ENCODE assay signal across 8 cellular contexts in genomic region chr13:110705356-110705825, GRCh38. TPM values are rescaled to one million over a fixed set of nuclear protein-coding genes. Genes with fewer than 3 reads are reported as not detected.
A peak's percentile ranks its signal among the peaks of the same experiment; 100 is the strongest.
DNase-seq lines count a peak whose midpoint lies in the region; ATAC-seq, FAIRE-seq and TF ChIP-seq lines count a peak whose summit lies in the region.

No MANE protein-coding gene starts in this region.

- CTCF ChIA-PET in K562 (lab: Yijun Ruan, JAX; ENCODE audit: low intra/inter-chr PET ratio): no interaction called here

- peak overlapping the region; percentile 90 to 94 for H3K18ac ChIP-seq in mesenchymal stem cell (ENCODE audit: low read depth in 1 of 2, low read length in 2 of 2)

- H3K4me3 ChIP-seq in right atrium auricular region: peak overlapping the region; percentile 58 to 68
- peak overlapping the region; percentile 84 for H3K4me3 ChIP-seq in K562
- peak overlapping the region; percentile 80 to 90 for H3K4me3 ChIP-seq in mesenchymal stem cell (ENCODE audit: insufficient read depth in 1 of 2, low read depth in 1 of 2, low read length in 2 of 2)
- H3K4me3 ChIP-seq in vagina: peak overlapping the region; percentile 72 to 95

- no peaks in the 10 kb centered on the region for H3K27me3 ChIP-seq in right atrium auricular region
- no peaks in the 10 kb centered on the region for H3K27me3 ChIP-seq in K562 (ENCODE audit: control insufficient read depth in 2 of 2, insufficient read depth in 2 of 2, low read length in 2 of 2)
- H3K27me3 ChIP-seq in mesenchymal stem cell (ENCODE audit: control insufficient read depth in 1 of 2, insufficient read depth in 1 of 2, low read length in 2 of 2): no peaks in the 10 kb centered on the region
- H3K27me3 ChIP-seq in vagina: no peaks in the 10 kb centered on the region

- no peak for DNase-seq in right atrium auricular region (ENCODE audit: low spot score)
- DNase-seq in left ventricle myocardium superior: no peak
- DNase-seq in K562 (ENCODE audit: extremely low read depth in 1 of 4, low spot score in 3 of 4): no peak
- DNase-seq in mesenchymal stem cell: no peak
- no peak for DNase-seq in vagina (ENCODE audit: extremely low spot score in 2 of 2)
- DNase-seq in amygdala (lab: John Stamatoyannopoulos, UW): no peak
- no peak for DNase-seq in NCI-H128 (lab: John Stamatoyannopoulos, UW; ENCODE audit: unreplicated experiment)

- TF ChIP-seq POLR2A in K562 (conservative IDR thresholded peaks at IDR 0.05) (no peak), vagina (IDR thresholded peaks at IDR 0.05) (no peak)

- H3K4me2 ChIP-seq in K562 (ENCODE audit: insufficient read depth, low read length) (peak overlapping the region; percentile 73), mesenchymal stem cell (ENCODE audit: low read length, poor library complexity, severe bottlenecking) (peak overlapping the region; percentile 87)

- peak overlapping the region in 1 of 2 experiments; percentile 91 for H3K23ac ChIP-seq in mesenchymal stem cell (ENCODE audit: low read length in 2 of 2)

- H3K4me1 ChIP-seq in right atrium auricular region (peaks cover 0 to 30% of the 10 kb centered on the region in 2 donors), K562 (replicated peaks in 1 of 2; ENCODE audit: control insufficient read depth in 2 of 2, insufficient read depth in 2 of 2, low read length in 2 of 2) (peaks cover 13 to 27% of the 10 kb centered on the region in 2 experiments; a peak in 4 of 5 replicates), mesenchymal stem cell (ENCODE audit: control insufficient read depth, insufficient read depth, low read depth, low read length) (peaks cover 20% of the 10 kb centered on the region), vagina (peaks cover 41% of the 10 kb centered on the region)

- peak overlapping the region; percentile 92 for H4K8ac ChIP-seq in mesenchymal stem cell (ENCODE audit: low read length)

- H3K9me1 ChIP-seq in K562 (ENCODE audit: control insufficient read depth, insufficient read depth, low read length): peaks cover 3% of the 10 kb centered on the region

- peak overlapping the region; percentile 68 to 79 for H3K27ac ChIP-seq in right atrium auricular region
- H3K27ac ChIP-seq in K562 (ENCODE audit: extremely low read depth, low read depth, low read length): peak overlapping the region; percentile 78
- peak overlapping the region; percentile 88 for H3K27ac ChIP-seq in mesenchymal stem cell (ENCODE audit: low read length, poor library complexity, severe bottlenecking)
- H3K27ac ChIP-seq in vagina: peak overlapping the region; percentile 65

- H3K79me1 ChIP-seq in mesenchymal stem cell (replicated peaks; ENCODE audit: low read length, poor library complexity, severe bottlenecking): peaks cover 20% of the 10 kb centered on the region

- TF ChIP-seq CTCF in right atrium auricular region (IDR thresholded peaks at IDR 0.05) (no peak), K562 (IDR thresholded peaks at IDR 0.05 in 2 of 3, conservative IDR thresholded peaks at IDR 0.05 in 1 of 3; ENCODE audit: insufficient read depth in 2 of 3, low read depth in 1 of 3, low read length in 3 of 3) (no peak), vagina (IDR thresholded peaks at IDR 0.05) (no peak)

- no peaks in the 10 kb centered on the region for H3K9me3 ChIP-seq in right atrium auricular region
- no peaks in the 10 kb centered on the region for H3K9me3 ChIP-seq in K562 (replicated peaks; ENCODE audit: control insufficient read depth, insufficient read depth, low read depth, low read length)
- no peaks in the 10 kb centered on the region for H3K9me3 ChIP-seq in mesenchymal stem cell (ENCODE audit: control insufficient read depth, low read length)
- H3K9me3 ChIP-seq in vagina: no peaks in the 10 kb centered on the region

- H2AFZ ChIP-seq in K562 (ENCODE audit: low read depth, low read length) (peak overlapping the region; percentile 67; the same call in 1 of the 2 replicates), mesenchymal stem cell (ENCODE audit: low read depth, low read length) (peak overlapping the region; percentile 74)

- TSS peak; percentile 62 for BruUV-seq in K562 (replicated peaks; lab: Mats Ljungman, UMichigan)

- H4K20me1 ChIP-seq in K562 (replicated peaks; ENCODE audit: control insufficient read depth, insufficient read depth, low read length): no peaks in the 10 kb centered on the region

- H3K14ac ChIP-seq in mesenchymal stem cell (ENCODE audit: low read length in 2 of 2): peak overlapping the region in 1 of 2 experiments; percentile 97

- in situ Hi-C loops in K562 (cut with MboI): no loop called here

- H3K79me2 ChIP-seq in K562 (ENCODE audit: control insufficient read depth, insufficient read depth, low read length): peaks cover 28% of the 10 kb centered on the region

- H2BK15ac ChIP-seq in mesenchymal stem cell (ENCODE audit: low read depth, poor library complexity, severe bottlenecking): peak overlapping the region; percentile 76

- peak overlapping the region; percentile 46 for H2BK5ac ChIP-seq in mesenchymal stem cell (ENCODE audit: low read depth, low read length, poor library complexity, severe bottlenecking)

- peak overlapping the region; percentile 14 for H4K91ac ChIP-seq in mesenchymal stem cell (ENCODE audit: low read length)

- no peak overlapping the region for H2AK5ac ChIP-seq in mesenchymal stem cell (ENCODE audit: low read length, severe bottlenecking)

- peak; percentile 59 for FAIRE-seq in K562 (lab: Jason Lieb, UNC)

- H3K9ac ChIP-seq in K562 (ENCODE audit: insufficient read depth in 1 of 2, low read depth in 2 of 2, low read length in 2 of 2) (peak overlapping the region; percentile 76 to 94), mesenchymal stem cell (ENCODE audit: low read length) (peak overlapping the region; percentile 96)

- POLR2A ChIA-PET in K562 (lab: Yijun Ruan, JAX): no interaction called here

- TF ChIP-seq EP300 in K562 (IDR thresholded peaks at IDR 0.05; ENCODE audit: low read length): no peak

- TF ChIP-seq RAD21 in K562 (CRISPR knock-in tag; conservative IDR thresholded peaks at IDR 0.05 in 1 of 2, IDR thresholded peaks at IDR 0.05 in 1 of 2): no peak

- H3K4ac ChIP-seq in mesenchymal stem cell (ENCODE audit: low read depth in 1 of 2, low read length in 2 of 2): peak overlapping the region; percentile 75 to 97

- intact Hi-C loops in left ventricle myocardium superior (cut with micrococcal nuclease) (no loop called here), K562 (cut with micrococcal nuclease) (no loop called here), vagina (cut with DNase I) (loop anchor here (10.0 kb wide), 1 partner anchor 109 kb away; no protein-coding TSS in a partner anchor)

- WGBS in K562 (ENCODE audit: insufficient coverage, low coverage, missing lambda C conversion rate): 1% methylated on average over 6 of the region's 12 CpGs
- WGBS in mesenchymal stem cell: 6% methylated on average over 9 of the region's 12 CpGs

- H2BK120ac ChIP-seq in mesenchymal stem cell (ENCODE audit: low read depth, low read length): peak overlapping the region; percentile 46

- ATAC-seq in left ventricle myocardium superior (no peak), K562 (no peak), HG02938 (IDR thresholded peaks at IDR 0.05; ENCODE audit: unreplicated experiment) (no peak)

- H2BK12ac ChIP-seq in mesenchymal stem cell (ENCODE audit: low read length in 2 of 2): peak overlapping the region in 1 of 2 experiments; percentile 42

- H3K36me3 ChIP-seq in right atrium auricular region: peaks cover 6% of the 10 kb centered on the region
- peaks cover 33% of the 10 kb centered on the region; the same call in 1 of the 3 replicates for H3K36me3 ChIP-seq in K562 (ENCODE audit: control insufficient read depth, insufficient read depth, low read length)
- peaks cover 10 to 39% of the 10 kb centered on the region in 2 experiments for H3K36me3 ChIP-seq in mesenchymal stem cell (ENCODE audit: control insufficient read depth in 1 of 2, insufficient read depth in 2 of 2, low read depth in 1 of 2, low read length in 2 of 2)
- H3K36me3 ChIP-seq in vagina: peaks cover 0 to 18% of the 10 kb centered on the region in 2 donors

RNA-seq across cellular contexts. Expression of gene CARS2, which starts 0.5 kb away (rescaled TPM):
- total RNA-seq in right atrium auricular region (10 to 100 TPM; 28.5 to 30.7 TPM), left ventricle myocardium superior (54.5 TPM), K562 (2014; rRNA removed) (37.4 and 42.9 TPM in 2 replicates), K562 (2014; rRNA removed; fragmentation: Illumina TruSeq; extraction: Trizol) (18.2 and 20.3 TPM in 2 replicates), K562 (2015; rRNA removed; fragmentation: Illumina TruSeq; extraction: Trizol) (32.7 and 34.5 TPM in 2 replicates), K562 (2021) (29.9 and 30.5 TPM in 2 replicates), vagina (65.1 TPM)
- 95.3 and 139 TPM in 2 replicates for total RNA-seq in K562 (2011; cell fraction: chromatin; rRNA removed; ENCODE audit: low replicate concordance)
- total RNA-seq in K562 (2011; cell fraction: nucleolus; rRNA removed): 74.1 and 84.2 TPM in 2 replicates
- 62.0 and 69.0 TPM in 2 replicates for total RNA-seq in K562 (2011; cell fraction: nucleoplasm; rRNA removed)
- polyA plus RNA-seq in K562 (2011; rRNA removed) (31.6 and 32.9 TPM in 2 replicates), K562 (2014; fragmentation: Illumina TruSeq; extraction: Trizol) (17.1 and 21.6 TPM in 2 replicates), K562 (2014; fragmentation: Nextera tagmentation; extraction: Ambion mirVana) (1 to 10 TPM; 1.7 TPM), K562 (2014; rRNA removed) (35.4 and 50.3 TPM in 2 replicates)
- 19.0 and 23.8 TPM in 2 replicates for polyA plus RNA-seq in K562 (2011; cell fraction: cytosol; rRNA removed)
- 147 and 176 TPM in 2 replicates for polyA plus RNA-seq in K562 (2011; cell fraction: nucleus; rRNA removed)
- polyA plus RNA-seq in K562 (2012): 29.2 and 39.4 TPM in 2 replicates
- 23.7 and 24.5 TPM in 2 replicates for polyA minus RNA-seq in K562 (2011; rRNA and poly(A)+ RNA removed)
- 15.0 and 15.7 TPM in 2 replicates for polyA minus RNA-seq in K562 (2011; cell fraction: cytosol; rRNA and poly(A)+ RNA removed)
- 38.0 and 49.2 TPM in 2 replicates for polyA minus RNA-seq in K562 (2011; cell fraction: nucleus; rRNA and poly(A)+ RNA removed)
- polyA plus RNA-seq in mesenchymal stem cell (2013, experiment 1 of 2): 49.5 TPM
- polyA plus RNA-seq in mesenchymal stem cell (2013, experiment 2 of 2): 46.4 TPM

RNA-seq across cellular contexts. Expression of gene ING1, which starts 8.1 kb away (rescaled TPM):
- total RNA-seq in right atrium auricular region: 1 to 10 TPM; 8.2 to 9.0 TPM
- total RNA-seq in left ventricle myocardium superior: 7.7 TPM
- 8.3 and 11.8 TPM in 2 replicates for total RNA-seq in K562 (2011; cell fraction: chromatin; rRNA removed; ENCODE audit: low replicate concordance)
- 14.5 and 21.3 TPM in 2 replicates for total RNA-seq in K562 (2011; cell fraction: nucleolus; rRNA removed)
- total RNA-seq in K562 (2011; cell fraction: nucleoplasm; rRNA removed): 10.2 and 11.3 TPM in 2 replicates
- 19.2 and 20.1 TPM in 2 replicates for total RNA-seq in K562 (2014; rRNA removed)
- total RNA-seq in K562 (2014; rRNA removed; fragmentation: Illumina TruSeq; extraction: Trizol): 3.9 and 4.2 TPM in 2 replicates
- total RNA-seq in K562 (2015; rRNA removed; fragmentation: Illumina TruSeq; extraction: Trizol): 8.2 and 9.1 TPM in 2 replicates
- total RNA-seq in K562 (2021): 14.0 and 14.3 TPM in 2 replicates
- 9.6 and 9.7 TPM in 2 replicates for polyA plus RNA-seq in K562 (2011; rRNA removed)
- polyA plus RNA-seq in K562 (2011; cell fraction: cytosol; rRNA removed): 14.2 and 24.3 TPM in 2 replicates
- polyA plus RNA-seq in K562 (2011; cell fraction: nucleus; rRNA removed): 11.6 and 21.2 TPM in 2 replicates
- polyA plus RNA-seq in K562 (2012): 11.0 and 14.4 TPM in 2 replicates
- polyA plus RNA-seq in K562 (2014; fragmentation: Illumina TruSeq; extraction: Trizol): 7.5 and 9.8 TPM in 2 replicates
- 1 to 10 TPM; 1.0 to 1.1 TPM for polyA plus RNA-seq in K562 (2014; fragmentation: Nextera tagmentation; extraction: Ambion mirVana)
- polyA plus RNA-seq in K562 (2014; rRNA removed): 16.2 and 16.4 TPM in 2 replicates
- 6.4 and 7.7 TPM in 2 replicates for polyA minus RNA-seq in K562 (2011; rRNA and poly(A)+ RNA removed)
- 14.8 and 19.7 TPM in 2 replicates for polyA minus RNA-seq in K562 (2011; cell fraction: cytosol; rRNA and poly(A)+ RNA removed)
- polyA minus RNA-seq in K562 (2011; cell fraction: nucleus; rRNA and poly(A)+ RNA removed): 5.9 and 8.4 TPM in 2 replicates
- 12.8 TPM for polyA plus RNA-seq in mesenchymal stem cell (2013, experiment 1 of 2)
- 12.5 TPM for polyA plus RNA-seq in mesenchymal stem cell (2013, experiment 2 of 2)
- 25.5 TPM for total RNA-seq in vagina
